9 cellular contexts compared by ENCODE assay signal in genomic region chrX:53239474-53239873, GRCh38. TPM values are rescaled to one million over a fixed set of nuclear protein-coding genes. Genes with fewer than 3 reads are reported as not detected.
DNase-seq lines count a peak whose midpoint lies in the region; ATAC-seq and TF ChIP-seq lines count a peak whose summit lies in the region.
"Had no signal": no experiment of that assay in that cellular context is flagged by ENCODE, and none has a peak within 500 bp of the region (broad histone marks: within the 10 kb centered on the region; RNA-seq: fewer than 3 reads in every experiment).

No MANE protein-coding gene starts in this region.

- intact Hi-C loops in HCT116 (cut with micrococcal nuclease): no loop called here
- intact Hi-C loops in naive thymus-derived CD4-positive, alpha-beta T cell (cut with micrococcal nuclease): no loop called here
- intact Hi-C loops in aorta (cut with DNase I): no loop called here
- intact Hi-C loops in left cardiac atrium (cut with DNase I): no loop called here

- H3K27ac ChIP-seq in HCT116 (ENCODE audit: low read depth, low read length): no peak overlapping the region
- no peak overlapping the region for H3K27ac ChIP-seq in naive thymus-derived CD4-positive, alpha-beta T cell (ENCODE audit: low read depth, low read length)
- no peak overlapping the region for H3K27ac ChIP-seq in aorta (ENCODE audit: low read depth in 1 of 2, low read length in 2 of 2)
- H3K27ac ChIP-seq: SK-N-MC had no signal

- H3K79me2 ChIP-seq in HCT116 (ENCODE audit: insufficient read depth, low read length): no peaks in the 10 kb centered on the region

- no peaks in the 10 kb centered on the region for H3K27me3 Mint-ChIP-seq in naive thymus-derived CD4-positive, alpha-beta T cell

- ATAC-seq in HCT116: peak; percentile 91
- no peak for ATAC-seq in naive thymus-derived CD4-positive, alpha-beta T cell
- no peak for ATAC-seq in aorta (ENCODE audit: low FRiP score)
- ATAC-seq in left cardiac atrium: no peak

- no peak for TF ChIP-seq RAD21 in HCT116 (IDR thresholded peaks at IDR 0.05; ENCODE audit: low read depth)

- peak; percentile 12 to 51 (median 46); a peak in 5 of 6 replicates for TF ChIP-seq CTCF in HCT116 (IDR thresholded peaks at IDR 0.05 in 2 of 3, conservative IDR thresholded peaks at IDR 0.05 in 1 of 3; ENCODE audit: borderline replicate concordance in 1 of 3, insufficient read depth in 1 of 3, low read depth in 2 of 3, low read length in 2 of 3)
- TF ChIP-seq CTCF in fibroblast of mammary gland (conservative IDR thresholded peaks at IDR 0.05; ENCODE audit: control insufficient read depth, insufficient read depth, low read depth, low read length): peak; percentile 45

- H4K20me1 ChIP-seq in HCT116 (ENCODE audit: insufficient read depth): no peaks in the 10 kb centered on the region

- peak; percentile 16 for TF ChIP-seq POLR2A in HCT116 (IDR thresholded peaks at IDR 0.05; ENCODE audit: borderline replicate concordance, extremely low read depth, insufficient read depth, insufficient read length)

- H3K27ac Mint-ChIP-seq in naive thymus-derived CD4-positive, alpha-beta T cell: no peak overlapping the region

- no peak overlapping the region for H2AFZ ChIP-seq in HCT116 (ENCODE audit: low read depth, low read length, poor library complexity, severe bottlenecking)

- H3K4me1 Mint-ChIP-seq in naive thymus-derived CD4-positive, alpha-beta T cell: no peaks in the 10 kb centered on the region

- no peaks in the 10 kb centered on the region for H3K9me3 Mint-ChIP-seq in naive thymus-derived CD4-positive, alpha-beta T cell

- H3K36me3 ChIP-seq in HCT116 (ENCODE audit: control insufficient read depth in 1 of 2, insufficient read depth in 2 of 2, low read length in 2 of 2) (no peaks in the 10 kb centered on the region), aorta (ENCODE audit: control insufficient read depth in 1 of 2, insufficient read depth in 2 of 2, low read length in 1 of 2) (no peaks in the 10 kb centered on the region)
- H3K36me3 ChIP-seq in naive thymus-derived CD4-positive, alpha-beta T cell (ENCODE audit: control insufficient read depth in 2 of 3, insufficient read depth in 3 of 3, low read length in 3 of 3): no peaks in the 10 kb centered on the region

- H3K4me2 ChIP-seq in HCT116 (ENCODE audit: low read length): no peak overlapping the region

- H3K36me3 Mint-ChIP-seq in naive thymus-derived CD4-positive, alpha-beta T cell: no peaks in the 10 kb centered on the region

- no peaks in the 10 kb centered on the region for H3K9me3 ChIP-seq in HCT116 (ENCODE audit: control insufficient read depth in 1 of 2, insufficient read depth in 1 of 2, low read depth in 1 of 2, low read length in 2 of 2)
- no peaks in the 10 kb centered on the region for H3K9me3 ChIP-seq in naive thymus-derived CD4-positive, alpha-beta T cell (ENCODE audit: control insufficient read depth in 2 of 3, low read length in 3 of 3)
- H3K9me3 ChIP-seq in aorta (ENCODE audit: control insufficient read depth, low read length): no peaks in the 10 kb centered on the region

- H3K4me1 ChIP-seq in HCT116 (ENCODE audit: control insufficient read depth in 1 of 2, insufficient read depth in 2 of 2, low read length in 2 of 2): no peaks in the 10 kb centered on the region
- no peaks in the 10 kb centered on the region for H3K4me1 ChIP-seq in naive thymus-derived CD4-positive, alpha-beta T cell (ENCODE audit: control insufficient read depth in 2 of 2, insufficient read depth in 2 of 2, low read length in 2 of 2)
- no peaks in the 10 kb centered on the region for H3K4me1 ChIP-seq in aorta (ENCODE audit: control insufficient read depth in 1 of 2, insufficient read depth in 2 of 2, low read length in 2 of 2)

- H3K9ac ChIP-seq in HCT116 (ENCODE audit: low read length): no peak overlapping the region

- no TSS peak for BruUV-seq in HCT116 (replicated peaks; lab: Mats Ljungman, UMichigan)

- RAD21 ChIA-PET in HCT116 (lab: Charles Lee; ENCODE audit: low non-redundant PET in 1 of 2, low total read pairs in 2 of 2, uncharacterized antibody in 2 of 2, unreplicated experiment in 2 of 2): no interaction called here

- POLR2A ChIA-PET in HCT116 (lab: Charles Lee): interaction anchor here (1.3 kb wide), 1 partner anchor 14 kb away, joined by 3 read pairs; no protein-coding TSS in a partner anchor
- POLR2A ChIA-PET in naive thymus-derived CD4-positive, alpha-beta T cell (lab: Charles Lee): interaction anchor here (0.8 kb wide), 1 partner anchor 14 kb away, joined by 3 read pairs; no protein-coding TSS in a partner anchor

- DNase-seq in A172 (ENCODE audit: low spot score) (peak; percentile 6), HCT116 (ENCODE audit: low read depth, low spot score) (no peak), UCSD-AML1 (lab: John Stamatoyannopoulos, UW; ENCODE audit: unreplicated experiment) (peak; percentile 31), fibroblast of mammary gland (ENCODE audit: low read depth) (peak; percentile 40), aorta (no peak), left cardiac atrium (no peak), NOMO-1 (lab: John Stamatoyannopoulos, UW; ENCODE audit: unreplicated experiment in 2 of 2) (no peak)
- DNase-seq in naive thymus-derived CD4-positive, alpha-beta T cell: no peak

- no peaks in the 10 kb centered on the region for H3K27me3 ChIP-seq in HCT116 (ENCODE audit: insufficient read depth, low read length)
- H3K27me3 ChIP-seq in naive thymus-derived CD4-positive, alpha-beta T cell (ENCODE audit: control insufficient read depth in 2 of 2, insufficient read depth in 2 of 2, low read length in 2 of 2): no peaks in the 10 kb centered on the region
- H3K27me3 ChIP-seq in aorta (ENCODE audit: control insufficient read depth in 1 of 2, insufficient read depth in 2 of 2, low read length in 1 of 2): no peaks in the 10 kb centered on the region

- H3K9me2 ChIP-seq in HCT116 (ENCODE audit: insufficient read depth): no peaks in the 10 kb centered on the region

- H3K4me3 ChIP-seq in HCT116 (replicated peaks in 1 of 2; ENCODE audit: low read depth in 1 of 2, low read length in 2 of 2) (no peak overlapping the region), fibroblast of mammary gland (ENCODE audit: control insufficient read depth, low read depth, low read length) (no peak overlapping the region), aorta (ENCODE audit: low read length in 2 of 2) (no peak overlapping the region)
- no peak overlapping the region for H3K4me3 ChIP-seq in naive thymus-derived CD4-positive, alpha-beta T cell (ENCODE audit: low read length)
- H3K4me3 ChIP-seq: SK-N-MC had no signal

- no peak overlapping the region for H3K4me3 Mint-ChIP-seq in naive thymus-derived CD4-positive, alpha-beta T cell

- WGBS in aorta, 2 donors: 83 to 92% methylated on average over 6 of the region's 6 CpGs

- CTCF ChIA-PET in HCT116 (lab: Charles Lee): interaction anchor here (0.6 kb wide), 2 partner anchors 13 to 14 kb away, joined by 3 read pairs; partner anchors contain the start of gene KDM5C
- CTCF ChIA-PET in naive thymus-derived CD4-positive, alpha-beta T cell (lab: Charles Lee): no interaction called here

TF ChIP-seq in HCT116, 20 proteins besides CTCF, POLR2A, EP300 and RAD21:
- TF ChIP-seq, protein P1, sequence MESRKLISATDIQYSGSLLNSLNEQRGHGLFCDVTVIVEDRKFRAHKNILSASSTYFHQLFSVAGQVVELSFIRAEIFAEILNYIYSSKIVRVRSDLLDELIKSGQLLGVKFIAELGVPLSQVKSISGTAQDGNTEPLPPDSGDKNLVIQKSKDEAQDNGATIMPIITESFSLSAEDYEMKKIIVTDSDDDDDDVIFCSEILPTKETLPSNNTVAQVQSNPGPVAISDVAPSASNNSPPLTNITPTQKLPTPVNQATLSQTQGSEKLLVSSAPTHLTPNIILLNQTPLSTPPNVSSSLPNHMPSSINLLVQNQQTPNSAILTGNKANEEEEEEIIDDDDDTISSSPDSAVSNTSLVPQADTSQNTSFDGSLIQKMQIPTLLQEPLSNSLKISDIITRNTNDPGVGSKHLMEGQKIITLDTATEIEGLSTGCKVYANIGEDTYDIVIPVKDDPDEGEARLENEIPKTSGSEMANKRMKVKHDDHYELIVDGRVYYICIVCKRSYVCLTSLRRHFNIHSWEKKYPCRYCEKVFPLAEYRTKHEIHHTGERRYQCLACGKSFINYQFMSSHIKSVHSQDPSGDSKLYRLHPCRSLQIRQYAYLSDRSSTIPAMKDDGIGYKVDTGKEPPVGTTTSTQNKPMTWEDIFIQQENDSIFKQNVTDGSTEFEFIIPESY (IDR thresholded peaks at IDR 0.05; ENCODE audit: extremely low read depth, insufficient replicate concordance, low read length): no peak
- TF ChIP-seq SRF (IDR thresholded peaks at IDR 0.05; ENCODE audit: low read depth) (no peak), ELF1 (IDR thresholded peaks at IDR 0.05; ENCODE audit: borderline replicate concordance, low read depth) (no peak)

RNA-seq across cellular contexts. Expression of gene KDM5C, which starts 14.5 kb away (rescaled TPM):
- 41.9 and 58.7 TPM in 2 replicates for total RNA-seq in A172 (2014; rRNA removed; shearing (Covaris generic))
- 72.9 TPM for total RNA-seq in HCT116 (2021; ENCODE audit: unreplicated experiment)
- polyA plus RNA-seq in HCT116 (2012): 55.9 and 61.7 TPM in 2 replicates
- total RNA-seq in naive thymus-derived CD4-positive, alpha-beta T cell: 100 to 1,000 TPM; 104 to 216 (median 132) TPM
- polyA plus RNA-seq in naive thymus-derived CD4-positive, alpha-beta T cell: 10 to 100 TPM; 24.4 to 36.5 TPM
- total RNA-seq in aorta: 100 to 1,000 TPM in 1 of 2 donors, 10 to 100 TPM in 1; 78.7 to 118 TPM
- polyA plus RNA-seq in aorta: 10 to 100 TPM; 14.0 to 37.1 TPM
- total RNA-seq in left cardiac atrium: 10 to 100 TPM; 32.5 to 46.3 TPM

RNA-seq across cellular contexts. Expression of gene IQSEC2, which starts 41.9 kb away (rescaled TPM):
- 17.2 and 21.3 TPM in 2 replicates for total RNA-seq in A172 (2014; rRNA removed; shearing (Covaris generic))
- total RNA-seq in HCT116 (2021; ENCODE audit: unreplicated experiment): 20.7 TPM
- 17.0 and 20.0 TPM in 2 replicates for polyA plus RNA-seq in HCT116 (2012)
- total RNA-seq in naive thymus-derived CD4-positive, alpha-beta T cell: 1 to 10 TPM in 2 of 5 experiments, under 1 TPM in 3; 0.46 to 9.1 (median 1.00) TPM
- under 1 TPM; 0.20 to 0.24 TPM for polyA plus RNA-seq in naive thymus-derived CD4-positive, alpha-beta T cell
- 10 to 100 TPM; 17.1 to 27.4 TPM for total RNA-seq in aorta
- 10 to 100 TPM; 15.2 to 15.4 TPM for polyA plus RNA-seq in aorta
- total RNA-seq in left cardiac atrium: 10 to 100 TPM in 1 of 2 donors, 1 to 10 TPM in 1; 9.1 to 10.8 TPM

Comparison
In these comparisons a context has a peak if more than half of its experiments do, and no peak if none do; other contexts are left out.
1. DNase-seq: peak in A172 (single experiment), UCSD-AML1 (single experiment) and fibroblast of mammary gland (single experiment); none in HCT116 (single experiment), naive thymus-derived CD4-positive, alpha-beta T cell (0 of 9), aorta (0 of 2), left cardiac atrium (single experiment) and NOMO-1 (0 of 2).